11 cellular contexts compared by ENCODE assay signal in genomic region chr10:83680470-83680891, GRCh38.
DNase-seq lines count a peak whose midpoint lies in the region; ATAC-seq, FAIRE-seq and TF ChIP-seq lines count a peak whose summit lies in the region.
"Had no signal": no experiment of that assay in that cellular context is flagged by ENCODE, and none has a peak within 500 bp of the region (broad histone marks: within the 10 kb centered on the region; RNA-seq: fewer than 3 reads in every experiment).

No MANE protein-coding gene starts in this region.

- no peaks in the 10 kb centered on the region for H3K27me3 Mint-ChIP-seq in activated CD4-positive, alpha-beta T cell treated with anti-CD3 and anti-CD28 coated beads, Interleukin-2, amount 10 ng/mL, durations not matched to agents 7 days and 5 days

- no peaks in the 10 kb centered on the region for H3K36me3 Mint-ChIP-seq in activated CD4-positive, alpha-beta T cell treated with anti-CD3 and anti-CD28 coated beads, Interleukin-2, amount 10 ng/mL, durations not matched to agents 7 days and 5 days (ENCODE audit: low read depth)

- peak; percentile 99 for ATAC-seq in HG02970 (IDR thresholded peaks at IDR 0.05; ENCODE audit: low FRiP score, unreplicated experiment)
- ATAC-seq in left ventricle myocardium superior: no peak

- H3K9me3 Mint-ChIP-seq in activated CD4-positive, alpha-beta T cell treated with anti-CD3 and anti-CD28 coated beads, Interleukin-2, amount 10 ng/mL, durations not matched to agents 7 days and 5 days: no peaks in the 10 kb centered on the region
- H3K9me3 Mint-ChIP-seq: T-helper 1 cell treated with Interleukin-12 subunit alpha and Interleukin-12 subunit beta and Interleukin-4 antibody, amounts not matched to agents 30 μg/mL and 1 μg/mL, for 36 hours had no signal

- POLR2A ChIA-PET in activated CD4-positive, alpha-beta T cell treated with anti-CD3 and anti-CD28 coated beads, Interleukin-2, amount 10 ng/mL, durations not matched to agents 7 days and 5 days (lab: Charles Lee): no interaction called here

- peak overlapping the region; percentile 44 for H3K27ac Mint-ChIP-seq in activated CD4-positive, alpha-beta T cell treated with anti-CD3 and anti-CD28 coated beads, Interleukin-2, amount 10 ng/mL, durations not matched to agents 7 days and 5 days

- FAIRE-seq in GM19239 (lab: Jason Lieb, UNC): peak; percentile 99
- no peak for FAIRE-seq in H54 (lab: Jason Lieb, UNC)

- H3K4me1 Mint-ChIP-seq in activated CD4-positive, alpha-beta T cell treated with anti-CD3 and anti-CD28 coated beads, Interleukin-2, amount 10 ng/mL, durations not matched to agents 7 days and 5 days: peaks cover 20% of the 10 kb centered on the region

- CTCF ChIA-PET in activated CD4-positive, alpha-beta T cell treated with anti-CD3 and anti-CD28 coated beads, Interleukin-2, amount 10 ng/mL, durations not matched to agents 7 days and 5 days (lab: Charles Lee): no interaction called here

- no peak for TF ChIP-seq POLR2A in H54 (IDR thresholded peaks at IDR 0.05; ENCODE audit: low read depth, low read length)

- no peak overlapping the region for H3K4me3 ChIP-seq in GM12864 (ENCODE audit: low read depth, low read length)
- H3K4me3 ChIP-seq: vagina had no signal

- TF ChIP-seq CTCF in GM12864 (IDR thresholded peaks at IDR 0.05; ENCODE audit: low read depth, low read length, missing control alignments): no peak

- intact Hi-C loops in left ventricle myocardium superior (cut with micrococcal nuclease): no loop called here

- DNase-seq in GM12864 (ENCODE audit: low read depth) (peak; percentile 89), GM19239 (ENCODE audit: insufficient read length, low spot score) (peak; percentile 61), H54 (ENCODE audit: insufficient read length, low spot score) (no peak), left ventricle myocardium superior (no peak), NCI-H446 (lab: John Stamatoyannopoulos, UW) (no peak), NOMO-1 (lab: John Stamatoyannopoulos, UW; ENCODE audit: unreplicated experiment in 2 of 2) (no peak)
- DNase-seq in activated CD4-positive, alpha-beta T cell treated with anti-CD3 and anti-CD28 coated beads, Interleukin-2, amount 10 ng/mL, durations not matched to agents 7 days and 5 days: peak; percentile 56
- DNase-seq: DND-41 had no signal

- no peak overlapping the region for H3K4me3 Mint-ChIP-seq in activated CD4-positive, alpha-beta T cell treated with anti-CD3 and anti-CD28 coated beads, Interleukin-2, amount 10 ng/mL, durations not matched to agents 7 days and 5 days
- H3K4me3 Mint-ChIP-seq: T-helper 1 cell treated with Interleukin-12 subunit alpha and Interleukin-12 subunit beta and Interleukin-4 antibody, amounts not matched to agents 30 μg/mL and 1 μg/mL, for 36 hours had no signal

Comparison
In these comparisons a context has a peak if more than half of its experiments do, and no peak if none do; other contexts are left out.
1. DNase-seq: peak in GM12864 (single experiment), GM19239 (single experiment) and activated CD4-positive, alpha-beta T cell treated with anti-CD3 and anti-CD28 coated beads, Interleukin-2, amount 10 ng/mL, durations not matched to agents 7 days and 5 days (single experiment); none in H54 (single experiment), left ventricle myocardium superior (single experiment), NCI-H446 (0 of 2) and NOMO-1 (0 of 2).